In the genomic region with DNA sequence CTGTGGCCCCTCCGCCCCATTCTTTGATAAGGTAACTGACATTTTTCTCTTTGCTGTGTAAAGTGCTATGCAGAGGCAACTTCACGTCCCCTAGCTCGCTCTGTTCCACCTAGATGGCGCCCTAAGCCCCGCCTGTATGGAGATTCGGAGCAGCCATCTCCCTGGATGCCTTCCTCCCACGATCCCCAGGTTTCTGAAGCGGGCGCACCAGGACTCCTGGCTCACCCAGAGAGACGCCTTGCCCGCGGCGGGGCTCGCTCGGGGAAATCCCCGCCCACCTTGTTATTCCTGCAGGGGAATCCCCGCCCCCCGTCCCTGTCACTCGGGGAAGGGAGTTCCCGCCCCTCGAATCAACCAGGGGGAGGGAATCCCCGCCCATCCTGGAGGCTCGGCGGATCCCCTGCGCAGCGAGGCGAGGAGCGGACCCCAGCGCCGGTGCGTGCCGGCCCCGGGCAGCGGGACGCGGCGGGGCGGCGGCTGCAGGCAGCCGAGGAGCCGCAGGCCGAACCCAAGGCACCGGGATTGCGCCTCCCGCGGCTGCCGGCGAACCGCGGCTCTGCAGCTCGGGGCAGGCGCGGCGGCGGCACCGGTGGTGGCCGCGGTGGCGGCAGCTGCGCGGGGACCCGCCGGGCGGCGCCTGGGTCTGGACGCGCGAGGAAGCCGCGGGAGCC, we compare ENCODE assay signal across 8 cellular contexts. TPM values are rescaled to one million over a fixed set of nuclear protein-coding genes. Genes with fewer than 3 reads are reported as not detected.
DNase-seq lines count a peak whose midpoint lies in the region; ATAC-seq and TF ChIP-seq lines count a peak whose summit lies in the region.

A gene (plus strand): TSS at position 384 of the 671 bp plus-strand sequence.

- H3K4me2 ChIP-seq in neural progenitor cell, result peak within 1 kb of the TSS; percentile 100

- no peaks in the 10 kb centered on the region for H3K79me2 ChIP-seq in neural progenitor cell (ENCODE audit: low read depth)

- H3K4me1 ChIP-seq in foreskin keratinocyte (no peaks in the 10 kb centered on the region), neural progenitor cell (peaks cover 11% of the 10 kb centered on the region)

- H3K36me3 Mint-ChIP-seq in IgD-negative memory B cell (no peaks in the 10 kb centered on the region), neural progenitor cell (no peaks in the 10 kb centered on the region)

- H3K27ac ChIP-seq in foreskin keratinocyte (no peak within 1 kb of the TSS), neural progenitor cell (no peak within 1 kb of the TSS)

- no peaks in the 10 kb centered on the region for H3K36me3 ChIP-seq in neural progenitor cell

- H3K4me3 Mint-ChIP-seq in IgD-negative memory B cell (peak within 1 kb of the TSS; percentile 84 to 93 (median 92)), neural progenitor cell (peak within 1 kb of the TSS; percentile 93)

- H3K27me3 Mint-ChIP-seq in IgD-negative memory B cell (peaks cover 19% of the 10 kb centered on the region), neural progenitor cell (ENCODE audit: insufficient read depth, low read depth) (peaks cover 9% of the 10 kb centered on the region)

- peak within 1 kb of the TSS; percentile 71 for H3K4me3 ChIP-seq in neural progenitor cell

- ATAC-seq in GM21619 (IDR thresholded peaks at IDR 0.05; ENCODE audit: unreplicated experiment) (peak; percentile 71), foreskin keratinocyte (peak; percentile 81)

- H3K9me3 ChIP-seq in neural progenitor cell (ENCODE audit: low read depth), result no peaks in the 10 kb centered on the region

- peak within 1 kb of the TSS; percentile 58 for H3K9ac ChIP-seq in neural progenitor cell

- H3F3A ChIP-seq in neural progenitor cell (ENCODE audit: low read depth), result peaks cover 44% of the 10 kb centered on the region

- H3K27me3 ChIP-seq in foreskin keratinocyte, result peaks cover 42% of the 10 kb centered on the region
- H3K27me3 ChIP-seq in neural progenitor cell, result peaks cover 32% of the 10 kb centered on the region

- peaks cover 0 to 7% (median 2%) of the 10 kb centered on the region in 3 donors for H3K4me1 Mint-ChIP-seq in IgD-negative memory B cell
- H3K4me1 Mint-ChIP-seq in neural progenitor cell, result peaks cover 15% of the 10 kb centered on the region

- TF ChIP-seq CTCF in foreskin keratinocyte (conservative IDR thresholded peaks at IDR 0.05), result peak; percentile 47
- TF ChIP-seq CTCF in neural progenitor cell (IDR thresholded peaks at IDR 0.05), result peak; percentile 36

- no peaks in the 10 kb centered on the region for H4K20me1 ChIP-seq in neural progenitor cell (ENCODE audit: low read depth)

- H2AFZ ChIP-seq in neural progenitor cell (replicated peaks), result peak within 1 kb of the TSS; percentile 98

- DNase-seq in DMS153 (lab: John Stamatoyannopoulos, UW) (peak; percentile 62), RPMI8226 (peak; percentile 56), foreskin keratinocyte (peak in 1 of 2 donors; percentile 45), neural progenitor cell (ENCODE audit: low spot score) (peak; percentile 94), stromal cell of bone marrow (ENCODE audit: low read depth) (peak; percentile 23)
- DNase-seq in activated effector memory CD4-positive, alpha-beta T cell treated with Interleukin-2 at 50 U/mL for 16 hours, result peak; percentile 52

- no peaks in the 10 kb centered on the region for H3K9me3 Mint-ChIP-seq in IgD-negative memory B cell
- no peaks in the 10 kb centered on the region for H3K9me3 Mint-ChIP-seq in neural progenitor cell

- H3K27ac Mint-ChIP-seq in IgD-negative memory B cell (peak within 1 kb of the TSS in 2 of 3 donors; percentile 72 to 73), neural progenitor cell (peak within 1 kb of the TSS; percentile 61)

RNA-seq across cellular contexts. Expression of the gene that starts here (rescaled TPM):
- polyA plus RNA-seq in IgD-negative memory B cell (0.16 TPM), foreskin keratinocyte (2.4 and 3.1 TPM in 2 replicates)
- total RNA-seq in foreskin keratinocyte (13.1 and 14.5 TPM in 2 replicates), neural progenitor cell (ENCODE audit: low replicate concordance) (1.1 and 1.4 TPM in 2 replicates)
